ENCODE assay signal across 14 cellular contexts in the genomic region with DNA sequence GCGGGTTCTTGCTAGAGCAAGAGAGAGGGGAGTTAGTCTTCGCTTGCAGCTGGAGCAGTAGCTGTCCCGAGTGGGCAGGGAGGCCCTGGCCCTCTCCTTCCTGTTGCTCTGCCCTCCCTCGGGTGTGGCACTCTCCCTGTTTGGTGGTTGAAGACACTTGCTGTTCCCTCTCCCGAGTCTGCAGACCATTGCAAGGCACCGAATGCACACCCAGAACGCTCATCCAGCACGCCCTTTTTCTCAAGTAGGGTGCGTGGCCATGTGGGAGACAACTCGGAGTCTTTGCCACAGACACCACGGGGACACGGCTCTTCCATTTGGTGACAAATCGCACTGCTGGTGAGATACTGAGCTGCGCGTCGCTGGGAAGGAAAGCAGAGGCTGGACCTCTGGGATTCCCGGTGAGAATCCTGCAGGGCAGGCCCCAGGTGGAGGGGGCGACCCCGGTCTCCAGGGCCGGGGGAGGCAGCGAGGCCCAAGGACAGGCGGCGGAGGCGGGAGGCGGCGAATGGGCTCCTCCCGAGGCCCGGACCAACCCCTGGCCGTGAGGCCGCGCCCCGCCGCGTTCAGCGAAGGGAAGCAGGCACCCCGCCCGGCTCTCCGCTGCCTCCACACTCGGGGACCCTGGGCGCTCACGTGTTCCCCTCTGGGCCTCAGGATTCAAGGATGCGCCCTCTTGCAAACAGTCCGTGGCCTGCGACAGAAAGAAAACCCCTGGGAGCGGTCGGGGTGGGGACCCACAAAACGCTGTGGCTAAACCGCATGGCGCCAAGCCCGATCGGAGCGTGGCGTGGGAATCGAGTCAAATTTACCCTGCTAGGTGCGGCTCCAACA. TPM values are rescaled to one million over a fixed set of nuclear protein-coding genes. Genes with fewer than 3 reads are reported as not detected.
DNase-seq lines count a peak whose midpoint lies in the region; ATAC-seq, FAIRE-seq and TF ChIP-seq lines count a peak whose summit lies in the region.
"Had no signal": no experiment of that assay in that cellular context is flagged by ENCODE, and none has a peak within 500 bp of the region (broad histone marks: within the 10 kb centered on the region; RNA-seq: fewer than 3 reads in every experiment).

No MANE protein-coding gene starts in this region.

- intact Hi-C loops in CD4-positive, alpha-beta T cell (cut with DNase I, micrococcal nuclease), result no loop called here

- no peak overlapping the region for H3K23ac ChIP-seq in H1 (ENCODE audit: insufficient read length)

- peaks cover 46% of the 10 kb centered on the region for H3K27me3 ChIP-seq in BLaER1
- no peaks in the 10 kb centered on the region for H3K27me3 ChIP-seq in GM23338 (ENCODE audit: insufficient read depth)
- H3K27me3 ChIP-seq in H1 (replicated peaks in 1 of 4; ENCODE audit: control insufficient read depth in 3 of 4, extremely low read depth in 1 of 4, insufficient read depth in 3 of 4, low read length in 3 of 4), result no peaks in the 10 kb centered on the region
- H3K27me3 ChIP-seq in CD4-positive, alpha-beta T cell (ENCODE audit: control insufficient read depth, insufficient read depth, low read length), result no peaks in the 10 kb centered on the region

- H3K4me3 ChIP-seq in BLaER1, result no peak overlapping the region
- H3K4me3 ChIP-seq in GM23338, result no peak overlapping the region
- H3K4me3 ChIP-seq in H1 (ENCODE audit: extremely low read depth in 1 of 4, insufficient read depth in 2 of 4, low read depth in 3 of 4, low read length in 4 of 4), result no peak overlapping the region

- H3K4ac ChIP-seq in H1 (replicated peaks; ENCODE audit: insufficient read length, low read depth, low read length), result no peak overlapping the region

- no peak overlapping the region for H3K27ac Mint-ChIP-seq in GM23338
- no peak overlapping the region for H3K27ac Mint-ChIP-seq in natural killer cell treated with Interleukin-12 subunit alpha and Interleukin-12 subunit beta and Interleukin-15 and Interleukin-18, amount 100 ng/mL, for 72 hours
- no peak overlapping the region for H3K27ac Mint-ChIP-seq in activated CD8-positive, alpha-beta T cell treated with anti-CD3 and anti-CD28 coated beads, Interleukin-2, amount 10 ng/mL, durations not matched to agents 7 days and 5 days
- H3K27ac Mint-ChIP-seq in CD4-positive, alpha-beta T cell, result no peak overlapping the region
- H3K27ac Mint-ChIP-seq: activated naive CD8-positive, alpha-beta T cell; CD4-positive, CD25-positive, alpha-beta regulatory T cell had no signal

- 84% methylated on average over 35 of the region's 55 CpGs; no CpG with 5 or more reads in 1 of the 2 experiments for WGBS in H1 (ENCODE audit: extremely low coverage in 1 of 2, insufficient coverage in 1 of 2, insufficient read length in 1 of 2, insufficient replicate concordance in 2 of 2, low coverage in 1 of 2, low lambda C conversion rate in 2 of 2, missing lambda C conversion rate in 1 of 2), 2 experiments

- H3F3A ChIP-seq in GM23338 (replicated peaks; ENCODE audit: low read depth), result 0 out of 2 replicates have a peak, but pooled peaks cover 5% of the 10 kb centered on the region

- peak overlapping the region; percentile 71; the same call in 1 of the 2 replicates for H3K18ac ChIP-seq in H1 (ENCODE audit: extremely low read depth, low read length)

- H4K8ac ChIP-seq in H1 (ENCODE audit: extremely low read depth, insufficient read depth, low read length), result peak overlapping the region; percentile 38

- H3K9me3 Mint-ChIP-seq in GM23338, result peaks cover 7% of the 10 kb centered on the region; the same call in 2 of the 3 replicates
- H3K9me3 Mint-ChIP-seq in natural killer cell treated with Interleukin-12 subunit alpha and Interleukin-12 subunit beta and Interleukin-15 and Interleukin-18, amount 100 ng/mL, for 72 hours, result no peaks in the 10 kb centered on the region
- no peaks in the 10 kb centered on the region for H3K9me3 Mint-ChIP-seq in activated CD8-positive, alpha-beta T cell treated with anti-CD3 and anti-CD28 coated beads, Interleukin-2, amount 10 ng/mL, durations not matched to agents 7 days and 5 days (ENCODE audit: insufficient read depth)
- H3K9me3 Mint-ChIP-seq in CD4-positive, alpha-beta T cell, result no peaks in the 10 kb centered on the region

- H3K79me1 ChIP-seq in H1 (ENCODE audit: low read depth, low read length), result no peaks in the 10 kb centered on the region

- H3K56ac ChIP-seq in H1 (replicated peaks; ENCODE audit: insufficient read length, low read depth, low read length), result no peak overlapping the region

- H2BK15ac ChIP-seq in H1 (ENCODE audit: low read length), result peak overlapping the region; percentile 89

- peak overlapping the region; percentile 99; the same call in 1 of the 2 replicates for H2BK12ac ChIP-seq in H1 (ENCODE audit: low read depth, low read length)

- CTCF ChIA-PET in H1 (lab: Charles Lee; ENCODE audit: partially characterized antibody), result interaction anchor here (1.3 to 3.5 kb wide), 3 partner anchors 9 to 17 kb away, joined by 3 to 13 read pairs (median 3); no protein-coding TSS in a partner anchor
- CTCF ChIA-PET in activated CD8-positive, alpha-beta T cell treated with anti-CD3 and anti-CD28 coated beads, Interleukin-2, amount 10 ng/mL, durations not matched to agents 7 days and 5 days (lab: Charles Lee), result no interaction called here
- CTCF ChIA-PET in CD4-positive, alpha-beta T cell (lab: Charles Lee), result no interaction called here

- H4K91ac ChIP-seq in H1 (replicated peaks; ENCODE audit: insufficient read length, low read length), result peak overlapping the region; percentile 74

- H3K36me3 ChIP-seq in BLaER1, result no peaks in the 10 kb centered on the region
- H3K36me3 ChIP-seq in GM23338 (ENCODE audit: insufficient read depth), result no peaks in the 10 kb centered on the region
- H3K36me3 ChIP-seq in H1 (ENCODE audit: control insufficient read depth in 2 of 4, insufficient read depth in 4 of 4, low read length in 3 of 4), result no peaks in the 10 kb centered on the region
- H3K36me3 ChIP-seq: neutrophil had no signal

- H2AFZ ChIP-seq in GM23338, result peak overlapping the region; percentile 94
- H2AFZ ChIP-seq in H1 (ENCODE audit: low read length), result peak overlapping the region; percentile 43; the same call in 1 of the 2 replicates

- no peak overlapping the region for H2BK120ac ChIP-seq in H1 (replicated peaks; ENCODE audit: low read depth, low read length)

- no peaks in the 10 kb centered on the region for H3K23me2 ChIP-seq in H1 (ENCODE audit: low read depth, low read length)

- peaks cover 15% of the 10 kb centered on the region for H3K27me3 Mint-ChIP-seq in GM23338 (ENCODE audit: insufficient read depth, low read depth, poor library complexity)
- H3K27me3 Mint-ChIP-seq in natural killer cell treated with Interleukin-12 subunit alpha and Interleukin-12 subunit beta and Interleukin-15 and Interleukin-18, amount 100 ng/mL, for 72 hours, result peaks cover 0 to 7% of the 10 kb centered on the region in 2 donors
- H3K27me3 Mint-ChIP-seq in activated CD8-positive, alpha-beta T cell treated with anti-CD3 and anti-CD28 coated beads, Interleukin-2, amount 10 ng/mL, durations not matched to agents 7 days and 5 days (ENCODE audit: low read depth), result no peaks in the 10 kb centered on the region
- H3K27me3 Mint-ChIP-seq in CD4-positive, alpha-beta T cell, result peaks cover 15% of the 10 kb centered on the region

- POLR2A ChIA-PET in H1 (lab: Charles Lee; ENCODE audit: partially characterized antibody), result interaction anchor here (1.3 to 2.7 kb wide), 4 partner anchors 9 to 33 kb away, joined by 4 to 19 read pairs (median 7); no protein-coding TSS in a partner anchor
- POLR2A ChIA-PET in activated CD8-positive, alpha-beta T cell treated with anti-CD3 and anti-CD28 coated beads, Interleukin-2, amount 10 ng/mL, durations not matched to agents 7 days and 5 days (lab: Charles Lee), result no interaction called here
- POLR2A ChIA-PET in CD4-positive, alpha-beta T cell (lab: Charles Lee), result no interaction called here

- H2AK5ac ChIP-seq in H1 (ENCODE audit: low read depth, low read length), result 0 out of 2 replicates have a peak overlapping the region, but pooled peaks have one; percentile 70

- peak overlapping the region; percentile 88 for H2BK20ac ChIP-seq in H1 (ENCODE audit: low read length)

- no peak overlapping the region for H3K27ac ChIP-seq in BLaER1
- H3K27ac ChIP-seq in GM23338 (ENCODE audit: low read depth), result no peak overlapping the region
- no peak overlapping the region for H3K27ac ChIP-seq in H1 (ENCODE audit: low read depth, low read length)
- no peak overlapping the region for H3K27ac ChIP-seq in CD4-positive, alpha-beta T cell (ENCODE audit: low read depth, low read length)
- H3K27ac ChIP-seq: neutrophil had no signal

- H3K9me3 ChIP-seq in BLaER1, result no peaks in the 10 kb centered on the region
- no peaks in the 10 kb centered on the region for H3K9me3 ChIP-seq in H1 (ENCODE audit: insufficient read depth in 2 of 2, low read depth in 1 of 2, low read length in 1 of 2)
- no peaks in the 10 kb centered on the region for H3K9me3 ChIP-seq in CD4-positive, alpha-beta T cell (ENCODE audit: control insufficient read depth, low read length)
- H3K9me3 ChIP-seq: neutrophil had no signal

- peak; percentile 47 for DNase-seq in GM23338 (ENCODE audit: low spot score)
- peak in 1 of 2 experiments; percentile 57 for DNase-seq in H1 (ENCODE audit: low read depth in 1 of 2, low spot score in 2 of 2)
- no peak for DNase-seq in natural killer cell treated with Interleukin-12 subunit alpha and Interleukin-12 subunit beta and Interleukin-15 and Interleukin-18, amount 100 ng/mL, for 72 hours (ENCODE audit: low spot score)
- no peak for DNase-seq in activated CD8-positive, alpha-beta T cell treated with anti-CD3 and anti-CD28 coated beads, Interleukin-2, amount 10 ng/mL, durations not matched to agents 7 days and 5 days
- DNase-seq in CD4-positive, alpha-beta T cell, result no peak
- DNase-seq in HK-2 (ENCODE audit: unreplicated experiment), result no peak
- DNase-seq: activated CD4-positive, alpha-beta T cell treated with anti-CD3 and anti-CD28 coated beads, Interleukin-2, amount 50 U/mL, for 4 hours; CD4-positive, CD25-positive, alpha-beta regulatory T cell; GOT3; SW 1271 had no signal

- H4K5ac ChIP-seq in H1 (ENCODE audit: insufficient read length, low read depth, low read length), result no peak overlapping the region

- peaks cover 8% of the 10 kb centered on the region; the same call in 2 of the 3 replicates for H3K4me1 Mint-ChIP-seq in GM23338
- peaks cover 0 to 2% of the 10 kb centered on the region in 2 donors for H3K4me1 Mint-ChIP-seq in natural killer cell treated with Interleukin-12 subunit alpha and Interleukin-12 subunit beta and Interleukin-15 and Interleukin-18, amount 100 ng/mL, for 72 hours (ENCODE audit: low read depth in 2 of 2)
- H3K4me1 Mint-ChIP-seq in activated CD8-positive, alpha-beta T cell treated with anti-CD3 and anti-CD28 coated beads, Interleukin-2, amount 10 ng/mL, durations not matched to agents 7 days and 5 days (ENCODE audit: low read depth), result no peaks in the 10 kb centered on the region
- no peaks in the 10 kb centered on the region for H3K4me1 Mint-ChIP-seq in CD4-positive, alpha-beta T cell (ENCODE audit: low read depth)
- H3K4me1 Mint-ChIP-seq: CD4-positive, CD25-positive, alpha-beta regulatory T cell had no signal

- ATAC-seq in GM23338 (peak; percentile 66), GM21723 (IDR thresholded peaks at IDR 0.05; ENCODE audit: unreplicated experiment) (no peak)
- ATAC-seq in natural killer cell treated with Interleukin-12 subunit alpha and Interleukin-12 subunit beta and Interleukin-15 and Interleukin-18, amount 100 ng/mL, for 72 hours, result peak; percentile 11 to 59
- ATAC-seq in activated CD8-positive, alpha-beta T cell treated with anti-CD3 and anti-CD28 coated beads, Interleukin-2, amount 10 ng/mL, durations not matched to agents 7 days and 5 days, result no peak
- no peak for ATAC-seq in CD4-positive, alpha-beta T cell (ENCODE audit: poor library complexity)

- no peak for TF ChIP-seq EP300 in H1 (IDR thresholded peaks at IDR 0.05; ENCODE audit: borderline replicate concordance in 1 of 2, low read depth in 2 of 2, low read length in 2 of 2)

- no peaks in the 10 kb centered on the region for H3K79me2 ChIP-seq in GM23338 (replicated peaks; ENCODE audit: insufficient read depth)
- no peaks in the 10 kb centered on the region for H3K79me2 ChIP-seq in H1 (ENCODE audit: control insufficient read depth in 1 of 2, insufficient read depth in 2 of 2, low read length in 2 of 2)

- no peaks in the 10 kb centered on the region; the same call in 1 of the 3 replicates for H3K36me3 Mint-ChIP-seq in GM23338 (ENCODE audit: low read depth)
- H3K36me3 Mint-ChIP-seq in natural killer cell treated with Interleukin-12 subunit alpha and Interleukin-12 subunit beta and Interleukin-15 and Interleukin-18, amount 100 ng/mL, for 72 hours, result no peaks in the 10 kb centered on the region
- H3K36me3 Mint-ChIP-seq in activated CD8-positive, alpha-beta T cell treated with anti-CD3 and anti-CD28 coated beads, Interleukin-2, amount 10 ng/mL, durations not matched to agents 7 days and 5 days (ENCODE audit: low read depth), result no peaks in the 10 kb centered on the region
- no peaks in the 10 kb centered on the region for H3K36me3 Mint-ChIP-seq in CD4-positive, alpha-beta T cell (ENCODE audit: low read depth)
- H3K36me3 Mint-ChIP-seq: activated naive CD8-positive, alpha-beta T cell; CD4-positive, CD25-positive, alpha-beta regulatory T cell had no signal

- H3K4me2 ChIP-seq in BLaER1 (peak overlapping the region; percentile 22; the same call in 1 of the 2 replicates), GM23338 (no peak overlapping the region; the same call in 1 of the 2 replicates), H1 (ENCODE audit: insufficient read depth in 1 of 2, low read depth in 2 of 2, low read length in 2 of 2) (no peak overlapping the region)

- H2BK5ac ChIP-seq in H1 (ENCODE audit: low read depth, low read length), result peak overlapping the region; percentile 77

- TF ChIP-seq RAD21 in H1 (IDR thresholded peaks at IDR 0.05 in 1 of 2, conservative IDR thresholded peaks at IDR 0.05 in 1 of 2; ENCODE audit: low read depth in 2 of 2, low read length in 2 of 2), result no peak

- H3K9me2 ChIP-seq in GM23338 (ENCODE audit: insufficient read depth), result no peaks in the 10 kb centered on the region

- H4K20me1 ChIP-seq in BLaER1, result peaks cover 39% of the 10 kb centered on the region
- H4K20me1 ChIP-seq in GM23338 (replicated peaks; ENCODE audit: insufficient read depth), result no peaks in the 10 kb centered on the region
- H4K20me1 ChIP-seq in H1 (replicated peaks in 1 of 2; ENCODE audit: control insufficient read depth in 1 of 2, insufficient read depth in 2 of 2, low read length in 2 of 2), result no peaks in the 10 kb centered on the region

- TF ChIP-seq POLR2A in H1 (IDR thresholded peaks at IDR 0.05; ENCODE audit: control extremely low read depth in 1 of 2, low read depth in 2 of 2, low read length in 2 of 2), result no peak

- no peak for FAIRE-seq in H1 (lab: Jason Lieb, UNC)

- H3K14ac ChIP-seq in H1 (ENCODE audit: insufficient read length), result no peak overlapping the region

- peaks cover 38% of the 10 kb centered on the region for H3K4me1 ChIP-seq in BLaER1
- H3K4me1 ChIP-seq in GM23338 (ENCODE audit: insufficient read depth), result peaks cover 19% of the 10 kb centered on the region
- peaks cover 0 to 4% (median under 1%) of the 10 kb centered on the region in 4 experiments; a peak in 3 of 7 replicates for H3K4me1 ChIP-seq in H1 (replicated peaks in 1 of 4; ENCODE audit: control insufficient read depth in 3 of 4, insufficient read depth in 4 of 4, low read length in 3 of 4)

- no peak overlapping the region for H3K4me3 Mint-ChIP-seq in GM23338
- H3K4me3 Mint-ChIP-seq in natural killer cell treated with Interleukin-12 subunit alpha and Interleukin-12 subunit beta and Interleukin-15 and Interleukin-18, amount 100 ng/mL, for 72 hours, result no peak overlapping the region
- no peak overlapping the region for H3K4me3 Mint-ChIP-seq in activated CD8-positive, alpha-beta T cell treated with anti-CD3 and anti-CD28 coated beads, Interleukin-2, amount 10 ng/mL, durations not matched to agents 7 days and 5 days
- H3K4me3 Mint-ChIP-seq in CD4-positive, alpha-beta T cell, result no peak overlapping the region
- H3K4me3 Mint-ChIP-seq: activated naive CD8-positive, alpha-beta T cell; CD4-positive, CD25-positive, alpha-beta regulatory T cell had no signal

- H3K9ac ChIP-seq in BLaER1 (no peak overlapping the region), H1 (replicated peaks in 1 of 4; ENCODE audit: extremely low read depth in 1 of 4, low read depth in 3 of 4, low read length in 3 of 4) (no peak overlapping the region; a peak in 1 of 7 replicates)

- TF ChIP-seq CTCF in GM23338 (conservative IDR thresholded peaks at IDR 0.05; ENCODE audit: low read depth in 2 of 2) (no peak), H1 (IDR thresholded peaks at IDR 0.05; ENCODE audit: control extremely low read depth in 1 of 3, insufficient read depth in 1 of 3, low read depth in 1 of 3, low read length in 3 of 3) (no peak)
- TF ChIP-seq CTCF in CD4-positive, alpha-beta T cell (IDR thresholded peaks at IDR 0.05), result no peak

RNA-seq across cellular contexts. Expression of a gene that starts 10.4 kb away (rescaled TPM):
- total RNA-seq in GM23338 (2014; rRNA removed; shearing (Covaris generic)), result 8.7 TPM in 2 replicates
- polyA plus RNA-seq in GM23338 (2016; fragmentation: Nextera tagmentation; extraction: Ambion mirVana) (4.9 and 5.3 TPM in 2 replicates), H1 (2011; rRNA removed) (4.8 and 4.9 TPM in 2 replicates)
- total RNA-seq in H1 (2021; fragmentation: NEBNext Ultra II Directional; extraction: Animal tissue kit (Norgen Biotek cat#: 25700)), result 11.0 and 11.3 TPM in 2 replicates
- polyA plus RNA-seq in H1 (2011; cell fraction: cytosol; rRNA removed), result 5.8 TPM
- polyA plus RNA-seq in H1 (2011; cell fraction: nucleus; rRNA removed), result 11.1 TPM
- polyA plus RNA-seq in H1 (2012, experiment 1 of 2), result 9.4 to 10.9 TPM (median 10.4 TPM) in 4 replicates
- polyA plus RNA-seq in H1 (2012, experiment 2 of 2), result 11.7 TPM
- polyA plus RNA-seq in H1 (2013, experiment 1 of 2), result 15.6 TPM
- polyA plus RNA-seq in H1 (2013, experiment 2 of 2), result 16.9 TPM
- polyA minus RNA-seq in H1 (2011; rRNA and poly(A)+ RNA removed), result 5.0 and 5.5 TPM in 2 replicates
- polyA minus RNA-seq in H1 (2011; cell fraction: cytosol; rRNA and poly(A)+ RNA removed), result 4.2 TPM
- polyA minus RNA-seq in H1 (2011; cell fraction: nucleus; rRNA and poly(A)+ RNA removed), result 5.9 TPM
- not detected for total RNA-seq in natural killer cell treated with Interleukin-12 subunit alpha and Interleukin-12 subunit beta and Interleukin-15 and Interleukin-18, amount 100 ng/mL, for 72 hours
- not detected for total RNA-seq in activated CD8-positive, alpha-beta T cell treated with anti-CD3 and anti-CD28 coated beads, Interleukin-2, amount 10 ng/mL, durations not matched to agents 7 days and 5 days
- total RNA-seq in CD4-positive, alpha-beta T cell, result not detected
- total RNA-seq: CD4-positive, CD25-positive, alpha-beta regulatory T cell had no signal

RNA-seq across cellular contexts. Expression of a gene that starts 47.6 kb away (rescaled TPM):
- 54.4 and 58.4 TPM in 2 replicates for total RNA-seq in GM23338 (2014; rRNA removed; shearing (Covaris generic))
- polyA plus RNA-seq in GM23338 (2016; fragmentation: Nextera tagmentation; extraction: Ambion mirVana), result 98.3 and 98.8 TPM in 2 replicates
- total RNA-seq in H1 (2021; fragmentation: NEBNext Ultra II Directional; extraction: Animal tissue kit (Norgen Biotek cat#: 25700)), result 83.5 and 86.5 TPM in 2 replicates
- polyA plus RNA-seq in H1 (2011; rRNA removed), result 32.0 and 34.9 TPM in 2 replicates
- 69.0 TPM for polyA plus RNA-seq in H1 (2011; cell fraction: cytosol; rRNA removed)
- 35.6 TPM for polyA plus RNA-seq in H1 (2011; cell fraction: nucleus; rRNA removed)
- 78.5 to 101 TPM (median 84.8 TPM) in 4 replicates for polyA plus RNA-seq in H1 (2012, experiment 1 of 2)
- polyA plus RNA-seq in H1 (2012, experiment 2 of 2), result 36.3 TPM
- polyA plus RNA-seq in H1 (2013, experiment 1 of 2), result 81.6 TPM
- 79.9 TPM for polyA plus RNA-seq in H1 (2013, experiment 2 of 2)
- polyA minus RNA-seq in H1 (2011; rRNA and poly(A)+ RNA removed), result 23.4 and 28.6 TPM in 2 replicates
- polyA minus RNA-seq in H1 (2011; cell fraction: cytosol; rRNA and poly(A)+ RNA removed), result 26.5 TPM
- polyA minus RNA-seq in H1 (2011; cell fraction: nucleus; rRNA and poly(A)+ RNA removed), result 32.2 TPM
- total RNA-seq in natural killer cell treated with Interleukin-12 subunit alpha and Interleukin-12 subunit beta and Interleukin-15 and Interleukin-18, amount 100 ng/mL, for 72 hours, result 100 to 1,000 TPM; 127 to 145 TPM
- 100 to 1,000 TPM; 122 to 124 TPM for total RNA-seq in activated CD8-positive, alpha-beta T cell treated with anti-CD3 and anti-CD28 coated beads, Interleukin-2, amount 10 ng/mL, durations not matched to agents 7 days and 5 days
- total RNA-seq in CD4-positive, alpha-beta T cell, result 10 to 100 TPM; 89.2 to 93.4 TPM

Comparison
In these comparisons a context has a peak if more than half of its experiments do, and no peak if none do; other contexts are left out.
1. ATAC-seq: peak in GM23338 (single experiment) and natural killer cell treated with Interleukin-12 subunit alpha and Interleukin-12 subunit beta and Interleukin-15 and Interleukin-18, amount 100 ng/mL, for 72 hours (2 of 2); none in GM21723 (single experiment), activated CD8-positive, alpha-beta T cell treated with anti-CD3 and anti-CD28 coated beads, Interleukin-2, amount 10 ng/mL, durations not matched to agents 7 days and 5 days (single experiment) and CD4-positive, alpha-beta T cell (single experiment).